ENCODE assay signal across 16 cellular contexts in the genomic region with DNA sequence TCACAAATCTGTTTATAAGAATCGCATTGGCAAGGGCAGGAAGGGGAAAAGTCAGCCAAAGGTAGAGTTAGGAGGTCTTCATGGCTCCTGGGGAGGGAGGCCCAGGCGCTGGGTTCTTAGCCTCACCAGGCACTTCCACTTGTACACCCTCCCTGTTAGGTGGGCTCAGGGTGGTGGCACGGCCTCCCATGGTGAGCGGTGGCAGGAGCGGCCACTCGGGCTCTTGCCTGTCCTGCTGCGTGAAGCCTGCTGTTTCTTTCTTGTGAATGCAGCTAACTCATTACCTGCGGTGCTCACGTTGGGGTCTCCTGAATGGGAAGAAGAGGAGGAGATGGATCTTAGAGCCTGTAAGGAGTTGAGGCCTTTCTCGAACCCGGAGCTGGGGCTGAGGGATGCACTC. TPM values are rescaled to one million over a fixed set of nuclear protein-coding genes. Genes with fewer than 3 reads are reported as not detected.
DNase-seq lines count a peak whose midpoint lies in the region; ATAC-seq lines count a peak whose summit lies in the region.
"Had no signal": no experiment of that assay in that cellular context is flagged by ENCODE, and none has a peak within 500 bp of the region (broad histone marks: within the 10 kb centered on the region; RNA-seq: fewer than 3 reads in every experiment).

No MANE protein-coding gene starts in this region.

- no peak overlapping the region for H3K56ac ChIP-seq in mesendoderm (ENCODE audit: low read length)

- no peak overlapping the region for H3K4me3 Mint-ChIP-seq in activated T-helper 17 cell treated with anti-CD3 and anti-CD28 coated beads, Interleukin-2, amount 50 U/mL, for 72 hours
- no peak overlapping the region for H3K4me3 Mint-ChIP-seq in stimulated activated effector memory CD8-positive, alpha-beta T cell treated with anti-CD3 and anti-CD28 coated beads, Interleukin-12 subunit alpha, Interleukin-12 subunit beta, amount 100 ng/mL, for 72 hours
- H3K4me3 Mint-ChIP-seq: CD4-positive, alpha-beta T cell had no signal

- H4K5ac ChIP-seq in mesendoderm (ENCODE audit: low read length) = no peak overlapping the region

- no peaks in the 10 kb centered on the region for H3K27me3 Mint-ChIP-seq in activated T-helper 17 cell treated with anti-CD3 and anti-CD28 coated beads, Interleukin-2, amount 50 U/mL, for 72 hours
- H3K27me3 Mint-ChIP-seq: CD4-positive, alpha-beta T cell had no signal

- H3K27ac ChIP-seq in mesendoderm (ENCODE audit: low read depth, low read length) = no peak overlapping the region
- H3K27ac ChIP-seq: 22Rv1 had no signal

- no CpG with 5 or more reads among the region's 11 CpGs for WGBS in mesendoderm (ENCODE audit: extremely low coverage, insufficient coverage, low lambda C conversion rate)

- no peaks in the 10 kb centered on the region for H3K27me3 ChIP-seq in mesendoderm (ENCODE audit: insufficient read depth, low read length, poor library complexity)

- H2BK5ac ChIP-seq in mesendoderm (ENCODE audit: low read length) = no peak overlapping the region

- no peak overlapping the region for H4K8ac ChIP-seq in mesendoderm (ENCODE audit: low read depth, low read length)

- no peak overlapping the region for H3K4me2 ChIP-seq in mesendoderm (ENCODE audit: low read length)

- H3K4me1 Mint-ChIP-seq in activated T-helper 17 cell treated with anti-CD3 and anti-CD28 coated beads, Interleukin-2, amount 50 U/mL, for 72 hours = peaks cover 14% of the 10 kb centered on the region
- peaks cover 35% of the 10 kb centered on the region for H3K4me1 Mint-ChIP-seq in stimulated activated effector memory CD8-positive, alpha-beta T cell treated with anti-CD3 and anti-CD28 coated beads, Interleukin-12 subunit alpha, Interleukin-12 subunit beta, amount 100 ng/mL, for 72 hours

- H3K9ac ChIP-seq in mesendoderm (ENCODE audit: low read length) = no peak overlapping the region

- no peaks in the 10 kb centered on the region for H3K36me3 Mint-ChIP-seq in activated T-helper 17 cell treated with anti-CD3 and anti-CD28 coated beads, Interleukin-2, amount 50 U/mL, for 72 hours (ENCODE audit: low read depth)
- H3K36me3 Mint-ChIP-seq in stimulated activated effector memory CD8-positive, alpha-beta T cell treated with anti-CD3 and anti-CD28 coated beads, Interleukin-12 subunit alpha, Interleukin-12 subunit beta, amount 100 ng/mL, for 72 hours = peaks cover 5% of the 10 kb centered on the region

- DNase-seq in NCI-H82 (lab: John Stamatoyannopoulos, UW) (peak; percentile 22), NCI-H82 treated with DMSO at 0.1 percent for 48 hours (lab: John Stamatoyannopoulos, UW; ENCODE audit: unreplicated experiment) (no peak), mesendoderm (no peak), DMS79 treated with DMSO at 0.1 percent for 48 hours (lab: John Stamatoyannopoulos, UW) (no peak), LoVo (ENCODE audit: low spot score) (no peak)
- DNase-seq in stimulated activated effector memory CD8-positive, alpha-beta T cell treated with anti-CD3 and anti-CD28 coated beads, Interleukin-12 subunit alpha, Interleukin-12 subunit beta, amount 100 ng/mL, for 72 hours (ENCODE audit: low spot score in 2 of 2) = no peak
- DNase-seq in activated CD4-positive, CD25-positive, alpha-beta regulatory T cell (lab: John Stamatoyannopoulos, UW) = no peak
- DNase-seq: CD4-positive, alpha-beta T cell; COR-L47; GF-D8; GOT3 had no signal

- peak overlapping the region; percentile 17 for H3K27ac Mint-ChIP-seq in activated T-helper 17 cell treated with anti-CD3 and anti-CD28 coated beads, Interleukin-2, amount 50 U/mL, for 72 hours
- H3K27ac Mint-ChIP-seq in stimulated activated effector memory CD8-positive, alpha-beta T cell treated with anti-CD3 and anti-CD28 coated beads, Interleukin-12 subunit alpha, Interleukin-12 subunit beta, amount 100 ng/mL, for 72 hours = peak overlapping the region; percentile 98
- H3K27ac Mint-ChIP-seq: CD4-positive, alpha-beta T cell had no signal

- no peak overlapping the region for H2AK5ac ChIP-seq in mesendoderm (ENCODE audit: low read length)

- H2BK120ac ChIP-seq in mesendoderm (ENCODE audit: low read depth, low read length) = no peak overlapping the region

- no peaks in the 10 kb centered on the region for H3K79me1 ChIP-seq in mesendoderm (ENCODE audit: low read length)

- H3K9me3 Mint-ChIP-seq in activated T-helper 17 cell treated with anti-CD3 and anti-CD28 coated beads, Interleukin-2, amount 50 U/mL, for 72 hours = no peaks in the 10 kb centered on the region
- H3K9me3 Mint-ChIP-seq in stimulated activated effector memory CD8-positive, alpha-beta T cell treated with anti-CD3 and anti-CD28 coated beads, Interleukin-12 subunit alpha, Interleukin-12 subunit beta, amount 100 ng/mL, for 72 hours = no peaks in the 10 kb centered on the region
- H3K9me3 Mint-ChIP-seq: CD4-positive, alpha-beta T cell had no signal

- H3K36me3 ChIP-seq in mesendoderm (ENCODE audit: control insufficient read depth, insufficient read depth, low read length) = no peaks in the 10 kb centered on the region
- H3K36me3 ChIP-seq: HAP-1 had no signal

- H3K4me3 ChIP-seq in mesendoderm (ENCODE audit: low read length) = no peak overlapping the region
- H3K4me3 ChIP-seq: HAP-1 had no signal

- H3K79me2 ChIP-seq in mesendoderm (ENCODE audit: control insufficient read depth, insufficient read depth, low read length) = no peaks in the 10 kb centered on the region

- no peak overlapping the region for H3K18ac ChIP-seq in mesendoderm (ENCODE audit: low read length)

- no peak for ATAC-seq in activated T-helper 17 cell treated with anti-CD3 and anti-CD28 coated beads, Interleukin-2, amount 50 U/mL, for 72 hours (replicated peaks)
- no peak for ATAC-seq in stimulated activated effector memory CD8-positive, alpha-beta T cell treated with anti-CD3 and anti-CD28 coated beads, Interleukin-12 subunit alpha, Interleukin-12 subunit beta, amount 100 ng/mL, for 72 hours
- ATAC-seq: HepG2 had no signal

- no peak overlapping the region for H2BK15ac ChIP-seq in mesendoderm (replicated peaks; ENCODE audit: low read depth)

- peak overlapping the region; percentile 80 for H3K23ac ChIP-seq in mesendoderm (ENCODE audit: low read length)

- no peaks in the 10 kb centered on the region for H3K4me1 ChIP-seq in mesendoderm (ENCODE audit: control insufficient read depth, low read depth, low read length)
- H3K4me1 ChIP-seq: HAP-1 had no signal

- no peak overlapping the region for H3K4ac ChIP-seq in mesendoderm (ENCODE audit: low read depth, low read length)

RNA-seq across cellular contexts. Expression of gene TOGARAM2, which starts 40.8 kb away (rescaled TPM):
- total RNA-seq in activated T-helper 17 cell treated with anti-CD3 and anti-CD28 coated beads, Interleukin-2, amount 50 U/mL, for 72 hours = 1 to 10 TPM; 3.0 to 4.3 TPM
- polyA plus RNA-seq in mesendoderm (2013, experiment 1 of 2) = 0.17 TPM
- 0.24 TPM for polyA plus RNA-seq in mesendoderm (2013, experiment 2 of 2)

RNA-seq across cellular contexts. Expression of gene PCARE, which starts 52.4 kb away (rescaled TPM):
- total RNA-seq in activated T-helper 17 cell treated with anti-CD3 and anti-CD28 coated beads, Interleukin-2, amount 50 U/mL, for 72 hours = not detected
- not detected for polyA plus RNA-seq in mesendoderm (2013, experiment 1 of 2)
- not detected for polyA plus RNA-seq in mesendoderm (2013, experiment 2 of 2)
- total RNA-seq: A673; CD4-positive, alpha-beta T cell; HepG2 had no signal
- polyA plus RNA-seq: HepG2 had no signal
